11 cellular contexts compared by ENCODE assay signal in the genomic region with DNA sequence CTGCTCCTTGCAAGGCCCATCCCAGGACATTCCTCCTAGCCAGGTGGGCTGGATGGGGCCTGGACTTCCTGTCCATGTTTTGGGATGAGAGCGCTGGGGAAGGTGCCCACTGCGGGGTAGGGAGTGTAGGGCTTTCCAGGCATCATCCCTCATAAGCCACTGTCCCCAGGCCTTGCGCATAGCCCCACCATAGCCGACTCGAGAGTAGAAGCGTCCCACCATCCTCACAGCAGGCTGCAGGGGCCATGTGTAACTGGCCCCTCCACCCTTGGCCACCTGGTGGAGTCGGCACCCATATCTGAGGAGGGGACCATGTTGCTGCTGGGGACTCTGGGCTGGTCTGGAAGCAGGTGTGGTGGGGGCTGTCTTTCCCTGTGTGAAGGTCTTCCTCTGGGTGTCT. TPM values are rescaled to one million over a fixed set of nuclear protein-coding genes. Genes with fewer than 3 reads are reported as not detected.
A peak's percentile ranks its signal among the peaks of the same experiment; 100 is the strongest.
DNase-seq lines count a peak whose midpoint lies in the region; ATAC-seq and TF ChIP-seq lines count a peak whose summit lies in the region.
"Had no signal": no experiment of that assay in that cellular context is flagged by ENCODE, and none has a peak within 500 bp of the region (broad histone marks: within the 10 kb centered on the region; RNA-seq: fewer than 3 reads in every experiment).

No MANE protein-coding gene starts in this region.

- H3K4me1 Mint-ChIP-seq in activated CD4-positive, alpha-beta T cell treated with anti-CD3 and anti-CD28 coated beads for 36 hours: peaks cover 90% of the 10 kb centered on the region
- peaks cover 93 to 98% (median 93%) of the 10 kb centered on the region in 3 donors for H3K4me1 Mint-ChIP-seq in T-cell

- H3K9me3 Mint-ChIP-seq in activated CD4-positive, alpha-beta T cell treated with anti-CD3 and anti-CD28 coated beads for 36 hours (ENCODE audit: low read depth): no peaks in the 10 kb centered on the region
- H3K9me3 Mint-ChIP-seq in T-cell: no peaks in the 10 kb centered on the region

- no peak for ATAC-seq in activated CD4-positive, alpha-beta T cell treated with anti-CD3 and anti-CD28 coated beads for 36 hours
- no peak for ATAC-seq in T-cell (replicated peaks in 1 of 4)
- peak; percentile 2 for ATAC-seq in esophagus mucosa

- peak overlapping the region; percentile 81 for H3K27ac Mint-ChIP-seq in activated CD4-positive, alpha-beta T cell treated with anti-CD3 and anti-CD28 coated beads for 36 hours
- peak overlapping the region; percentile 96 to 99 for H3K27ac Mint-ChIP-seq in T-cell

- peaks cover 95 to 100% (median 100%) of the 10 kb centered on the region in 6 donors for H3K4me1 ChIP-seq in spleen

- peaks cover 26% of the 10 kb centered on the region for H3K36me3 Mint-ChIP-seq in activated CD4-positive, alpha-beta T cell treated with anti-CD3 and anti-CD28 coated beads for 36 hours (ENCODE audit: low read depth)
- H3K36me3 Mint-ChIP-seq in T-cell: peaks cover 7% of the 10 kb centered on the region

- POLR2A ChIA-PET in activated CD4-positive, alpha-beta T cell treated with anti-CD3 and anti-CD28 coated beads for 36 hours (lab: Charles Lee): interaction anchor here (2.0 kb wide), 1 partner anchor 8 kb away, joined by 17 read pairs; no protein-coding TSS in a partner anchor
- POLR2A ChIA-PET in T-cell (lab: Charles Lee): no interaction called here

- no peaks in the 10 kb centered on the region for H3K27me3 Mint-ChIP-seq in activated CD4-positive, alpha-beta T cell treated with anti-CD3 and anti-CD28 coated beads for 36 hours
- no peaks in the 10 kb centered on the region for H3K27me3 Mint-ChIP-seq in T-cell

- H3K4me3 Mint-ChIP-seq in activated CD4-positive, alpha-beta T cell treated with anti-CD3 and anti-CD28 coated beads for 36 hours: no peak overlapping the region
- H3K4me3 Mint-ChIP-seq in T-cell: peak overlapping the region in 2 of 3 donors; percentile 28 to 90

- H3K27ac ChIP-seq in spleen: peak overlapping the region; percentile 89 to 95 (median 92)

- no peaks in the 10 kb centered on the region for H3K27me3 ChIP-seq in spleen (replicated peaks in 1 of 7)

- TF ChIP-seq CTCF in spleen (IDR thresholded peaks at IDR 0.05 in 8 of 11, conservative IDR thresholded peaks at IDR 0.05 in 3 of 11): no peak

- DNase-seq in activated CD4-positive, alpha-beta T cell treated with anti-CD3 and anti-CD28 coated beads for 36 hours: no peak
- no peak for DNase-seq in activated CD4-positive, alpha-beta T cell treated with anti-CD3 and anti-CD28 coated beads, Interleukin-2, amount 50 U/mL, for 4 hours
- DNase-seq in T-cell: no peak
- no peak for DNase-seq in spleen
- no peak for DNase-seq in central memory CD4-positive, alpha-beta T cell
- no peak for DNase-seq in superior temporal gyrus (ENCODE audit: extremely low spot score)
- DNase-seq in NCI-H226: no peak
- DNase-seq: ACHN, NCI-H1092, NCI-H774 had no signal

- no peak for TF ChIP-seq POLR2A in spleen (IDR thresholded peaks at IDR 0.05)

- no peaks in the 10 kb centered on the region for H3K9me3 ChIP-seq in spleen

- 81 to 100% (median 87%) methylated on average over 1 to 7 of the region's 7 CpGs for WGBS in spleen, 5 donors

- H3K36me3 ChIP-seq in spleen: peaks cover 0 to 32% (median 0%) of the 10 kb centered on the region in 6 donors

- peak overlapping the region in 1 of 8 donors; percentile 28 for H3K4me3 ChIP-seq in spleen

- CTCF ChIA-PET in activated CD4-positive, alpha-beta T cell treated with anti-CD3 and anti-CD28 coated beads for 36 hours (lab: Charles Lee): interaction anchor here (2.1 to 4.5 kb wide), 3 partner anchors 15 to 39 kb away, joined by 6 to 24 read pairs (median 20); no protein-coding TSS in a partner anchor
- CTCF ChIA-PET in T-cell (lab: Charles Lee): interaction anchor here in 1 of 2 donors (3.1 kb wide), 1 partner anchor 15 kb away, joined by 45 read pairs; no protein-coding TSS in a partner anchor

- intact Hi-C loops in activated CD4-positive, alpha-beta T cell treated with anti-CD3 and anti-CD28 coated beads for 36 hours (cut with DNase I, micrococcal nuclease): no loop called here
- intact Hi-C loops in spleen (cut with DNase I; ENCODE audit: low total_unique reads): no loop called here

RNA-seq across cellular contexts. Expression of a gene that starts 30.5 kb away (rescaled TPM):
- 10 to 100 TPM; 29.2 to 32.7 TPM for total RNA-seq in activated CD4-positive, alpha-beta T cell treated with anti-CD3 and anti-CD28 coated beads for 36 hours
- total RNA-seq in T-cell (10 to 100 TPM; 24.6 to 38.8 (median 28.8) TPM), esophagus mucosa (1.8 TPM), spleen (100 to 1,000 TPM in 1 of 7 donors, 10 to 100 TPM in 6; 72.6 to 105 (median 88.3) TPM)
- polyA plus RNA-seq in spleen: 10 to 100 TPM; 11.5 to 25.5 (median 12.0) TPM
